Comparison of ENCODE assay signal across 36 cellular contexts in the genomic region with DNA sequence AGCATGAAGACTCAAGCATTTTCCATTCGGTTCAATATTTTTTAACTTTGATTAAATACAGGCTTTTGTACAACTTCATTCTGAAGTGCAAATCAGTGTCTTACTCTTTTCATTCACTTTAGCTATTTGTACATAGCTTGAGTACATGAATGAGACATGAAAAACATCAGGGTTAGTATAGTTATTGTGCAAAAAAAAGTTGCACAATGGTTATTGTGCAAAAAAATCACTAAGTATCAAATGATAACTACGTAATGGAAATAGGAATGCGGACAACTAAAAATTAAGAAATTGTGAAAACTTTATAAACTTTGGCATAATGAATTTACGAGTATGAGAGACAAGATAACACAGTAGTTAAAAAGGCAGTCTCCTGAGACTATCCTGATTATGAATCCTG.
"Had no signal": no experiment of that assay in that cellular context is flagged by ENCODE, and none has a peak within 500 bp of the region (broad histone marks: within the 10 kb centered on the region; RNA-seq: fewer than 3 reads in every experiment).

No MANE protein-coding gene starts in this region.

- ATAC-seq: activated CD8-positive, alpha-beta T cell treated with anti-CD3 and anti-CD28 coated beads for 36 hours; activated naive CD8-positive, alpha-beta T cell treated with anti-CD3 and anti-CD28 coated beads, Interleukin-2, amount 50 U/mL, for 24 hours; activated T-cell treated with anti-CD3 and anti-CD28 coated beads, Interleukin-2, amount 50 U/mL, for 4 hours; activated T-cell treated with anti-CD3 and anti-CD28 coated beads, Interleukin-2, amount 50 U/mL, for 72 hours; activated T-helper 17 cell treated with anti-CD3 and anti-CD28 coated beads, Interleukin-2, amount 50 U/mL, for 72 hours; body of pancreas had no signal

- H3K4me1 ChIP-seq: body of pancreas, breast epithelium had no signal

- H3K9me3 ChIP-seq: body of pancreas, breast epithelium had no signal

- H3K36me3 ChIP-seq: brain microvascular endothelial cell, breast epithelium had no signal

- DNase-seq: activated B cell treated with CpG ODN at 0.5 μM for 24 hours; activated CD4-positive, alpha-beta memory T cell treated with anti-CD3 and anti-CD28 coated beads for 36 hours; activated CD4-positive, alpha-beta T cell treated with anti-CD3 and anti-CD28 coated beads for 4 hours; activated CD4-positive, alpha-beta T cell treated with anti-CD3 and anti-CD28 coated beads, Interleukin-2, amount 10 ng/mL, durations not matched to agents 24 days and 14 days; activated CD4-positive, alpha-beta T cell treated with anti-CD3 and anti-CD28 coated beads, Interleukin-2, amount 50 U/mL, for 1 hour; activated CD4-positive, alpha-beta T cell treated with anti-CD3 and anti-CD28 coated beads, Interleukin-2, amount 50 U/mL, for 4 hours; activated CD4-positive, CD25-positive, alpha-beta regulatory T cell treated with anti-CD3 and anti-CD28 coated beads, Interleukin-2, amount 50 U/mL, for 72 hours; activated CD8-positive, alpha-beta memory T cell treated with anti-CD3 and anti-CD28 coated beads, Interleukin-2, amount 50 U/mL, for 4 hours; activated CD8-positive, alpha-beta T cell treated with anti-CD3 and anti-CD28 coated beads for 36 hours; activated effector memory CD4-positive, alpha-beta T cell treated with anti-CD3 and anti-CD28 coated beads, Interleukin-2, amount 50 U/mL, for 16 hours; activated naive CD4-positive, alpha-beta T cell treated with anti-CD3 and anti-CD28 coated beads, Interleukin-2, amount 10 ng/mL, durations not matched to agents 7 days and 5 days; activated naive CD4-positive, alpha-beta T cell treated with Interleukin-2 at 50 U/mL for 16 hours; activated naive CD8-positive, alpha-beta T cell treated with anti-CD3 and anti-CD28 coated beads, Interleukin-2, amount 10 ng/mL, durations not matched to agents 7 days and 5 days; activated naive CD8-positive, alpha-beta T cell treated with anti-CD3 and anti-CD28 coated beads, Interleukin-2, amount 50 U/mL, for 24 hours; activated T-cell treated with anti-CD3 and anti-CD28 coated beads for 4 hours; activated T-cell treated with anti-CD3 and anti-CD28 coated beads, Interleukin-2, amount 50 U/mL, for 1 hour; activated T-cell treated with anti-CD3 and anti-CD28 coated beads, Interleukin-2, amount 50 U/mL, for 4 hours; activated T-cell treated with anti-CD3 and anti-CD28 coated beads, Interleukin-2, amount 50 U/mL, for 72 hours; amniotic stem cell; aorta; body of pancreas; brain microvascular endothelial cell; central memory CD4-positive, alpha-beta T cell; T-helper 1 cell; T-helper 2 cell; T-helper 9 cell had no signal

- H3K4me3 Mint-ChIP-seq: activated B cell treated with CpG ODN at 0.5 μM for 24 hours; activated CD4-positive, alpha-beta memory T cell treated with anti-CD3 and anti-CD28 coated beads for 36 hours; activated CD4-positive, alpha-beta T cell treated with anti-CD3 and anti-CD28 coated beads, Interleukin-2, amount 10 ng/mL, durations not matched to agents 24 days and 14 days; activated CD8-positive, alpha-beta T cell treated with anti-CD3 and anti-CD28 coated beads for 36 hours; activated naive CD4-positive, alpha-beta T cell treated with anti-CD3 and anti-CD28 coated beads, Interleukin-2, amount 10 ng/mL, durations not matched to agents 7 days and 5 days; activated naive CD4-positive, alpha-beta T cell treated with anti-CD3 and anti-CD28 coated beads, Interleukin-2, amount 50 U/mL, for 24 hours; activated naive CD8-positive, alpha-beta T cell; activated naive CD8-positive, alpha-beta T cell treated with anti-CD3 and anti-CD28 coated beads, Interleukin-2, amount 10 ng/mL, durations not matched to agents 7 days and 5 days; activated naive CD8-positive, alpha-beta T cell treated with anti-CD3 and anti-CD28 coated beads, Interleukin-2, amount 50 U/mL, for 24 hours; activated T-cell treated with anti-CD3 and anti-CD28 coated beads, Interleukin-2, amount 50 U/mL, for 4 hours; activated T-cell treated with anti-CD3 and anti-CD28 coated beads, Interleukin-2, amount 50 U/mL, for 72 hours; activated T-helper 1 cell treated with anti-CD3 and anti-CD28 coated beads, Interleukin-12 subunit alpha, Interleukin-12 subunit beta, Interleukin-2, Interleukin-4 antibody, amounts not matched to agents 30 ng/mL and 10 ng/mL and 1 ng/mL, durations not matched to agents 14 hours and 24 hours and 36 hours; activated T-helper 17 cell treated with anti-CD3 and anti-CD28 coated beads, Interleukin-2, amount 50 U/mL, for 72 hours; T-helper 1 cell treated with Interleukin-12 subunit alpha and Interleukin-12 subunit beta and Interleukin-4 antibody, amounts not matched to agents 30 μg/mL and 1 μg/mL, for 36 hours; T-helper 2 cell treated with Interferon-gamma antibody and Interleukin-4, amounts not matched to agents 5 μg/mL and 100 μg/mL, for 36 hours had no signal

- H3K4me3 ChIP-seq: body of pancreas, breast epithelium had no signal

- H3K27me3 ChIP-seq: body of pancreas, brain microvascular endothelial cell, breast epithelium had no signal

- H3K27ac Mint-ChIP-seq: activated B cell treated with CpG ODN at 0.5 μM for 24 hours; activated CD4-positive, alpha-beta memory T cell treated with anti-CD3 and anti-CD28 coated beads for 36 hours; activated CD4-positive, alpha-beta T cell treated with anti-CD3 and anti-CD28 coated beads, Interleukin-2, amount 10 ng/mL, durations not matched to agents 24 days and 14 days; activated CD8-positive, alpha-beta T cell treated with anti-CD3 and anti-CD28 coated beads for 36 hours; activated naive CD4-positive, alpha-beta T cell treated with anti-CD3 and anti-CD28 coated beads, Interleukin-2, amount 10 ng/mL, durations not matched to agents 7 days and 5 days; activated naive CD4-positive, alpha-beta T cell treated with anti-CD3 and anti-CD28 coated beads, Interleukin-2, amount 50 U/mL, for 24 hours; activated naive CD8-positive, alpha-beta T cell; activated naive CD8-positive, alpha-beta T cell treated with anti-CD3 and anti-CD28 coated beads, Interleukin-2, amount 10 ng/mL, durations not matched to agents 7 days and 5 days; activated naive CD8-positive, alpha-beta T cell treated with anti-CD3 and anti-CD28 coated beads, Interleukin-2, amount 50 U/mL, for 24 hours; activated T-cell treated with anti-CD3 and anti-CD28 coated beads, Interleukin-2, amount 50 U/mL, for 72 hours; activated T-helper 1 cell treated with anti-CD3 and anti-CD28 coated beads, Interleukin-12 subunit alpha, Interleukin-12 subunit beta, Interleukin-2, Interleukin-4 antibody, amounts not matched to agents 30 ng/mL and 10 ng/mL and 1 ng/mL, durations not matched to agents 14 hours and 24 hours and 36 hours; activated T-helper 17 cell treated with anti-CD3 and anti-CD28 coated beads, Interleukin-2, amount 50 U/mL, for 72 hours; T-helper 1 cell treated with Interleukin-12 subunit alpha and Interleukin-12 subunit beta and Interleukin-4 antibody, amounts not matched to agents 30 μg/mL and 1 μg/mL, for 36 hours; T-helper 2 cell treated with Interferon-gamma antibody and Interleukin-4, amounts not matched to agents 5 μg/mL and 100 μg/mL, for 36 hours had no signal

- H3K27ac ChIP-seq: body of pancreas, brain microvascular endothelial cell, breast epithelium, VCaP had no signal

- H3K9me3 Mint-ChIP-seq: activated B cell treated with CpG ODN at 0.5 μM for 24 hours; activated CD4-positive, alpha-beta memory T cell treated with anti-CD3 and anti-CD28 coated beads for 36 hours; activated naive CD4-positive, alpha-beta T cell treated with anti-CD3 and anti-CD28 coated beads, Interleukin-2, amount 10 ng/mL, durations not matched to agents 7 days and 5 days; activated naive CD8-positive, alpha-beta T cell treated with anti-CD3 and anti-CD28 coated beads, Interleukin-2, amount 10 ng/mL, durations not matched to agents 7 days and 5 days; activated naive CD8-positive, alpha-beta T cell treated with anti-CD3 and anti-CD28 coated beads, Interleukin-2, amount 50 U/mL, for 24 hours; activated T-cell treated with anti-CD3 and anti-CD28 coated beads, Interleukin-2, amount 50 U/mL, for 4 hours; activated T-helper 1 cell treated with anti-CD3 and anti-CD28 coated beads, Interleukin-12 subunit alpha, Interleukin-12 subunit beta, Interleukin-2, Interleukin-4 antibody, amounts not matched to agents 30 ng/mL and 10 ng/mL and 1 ng/mL, durations not matched to agents 14 hours and 24 hours and 36 hours; activated T-helper 17 cell treated with anti-CD3 and anti-CD28 coated beads, Interleukin-2, amount 50 U/mL, for 72 hours; T-helper 1 cell treated with Interleukin-12 subunit alpha and Interleukin-12 subunit beta and Interleukin-4 antibody, amounts not matched to agents 30 μg/mL and 1 μg/mL, for 36 hours; T-helper 2 cell treated with Interferon-gamma antibody and Interleukin-4, amounts not matched to agents 5 μg/mL and 100 μg/mL, for 36 hours had no signal

- H3K4me1 Mint-ChIP-seq: activated B cell treated with CpG ODN at 0.5 μM for 24 hours; activated CD4-positive, alpha-beta T cell treated with anti-CD3 and anti-CD28 coated beads, Interleukin-2, amount 10 ng/mL, durations not matched to agents 24 days and 14 days; activated naive CD4-positive, alpha-beta T cell treated with anti-CD3 and anti-CD28 coated beads, Interleukin-2, amount 10 ng/mL, durations not matched to agents 7 days and 5 days; activated naive CD4-positive, alpha-beta T cell treated with anti-CD3 and anti-CD28 coated beads, Interleukin-2, amount 50 U/mL, for 24 hours; activated naive CD8-positive, alpha-beta T cell treated with anti-CD3 and anti-CD28 coated beads, Interleukin-2, amount 10 ng/mL, durations not matched to agents 7 days and 5 days; activated naive CD8-positive, alpha-beta T cell treated with anti-CD3 and anti-CD28 coated beads, Interleukin-2, amount 50 U/mL, for 24 hours; activated T-helper 17 cell treated with anti-CD3 and anti-CD28 coated beads, Interleukin-2, amount 50 U/mL, for 72 hours had no signal

- H3K27me3 Mint-ChIP-seq: activated CD4-positive, alpha-beta T cell treated with anti-CD3 and anti-CD28 coated beads, Interleukin-2, amount 10 ng/mL, durations not matched to agents 24 days and 14 days; activated naive CD8-positive, alpha-beta T cell treated with anti-CD3 and anti-CD28 coated beads, Interleukin-2, amount 10 ng/mL, durations not matched to agents 7 days and 5 days had no signal

- FAIRE-seq: astrocyte, TTC549 had no signal

- H3K36me3 Mint-ChIP-seq: activated CD4-positive, alpha-beta memory T cell treated with anti-CD3 and anti-CD28 coated beads for 36 hours; activated naive CD4-positive, alpha-beta T cell treated with anti-CD3 and anti-CD28 coated beads, Interleukin-2, amount 10 ng/mL, durations not matched to agents 7 days and 5 days; activated naive CD4-positive, alpha-beta T cell treated with anti-CD3 and anti-CD28 coated beads, Interleukin-2, amount 50 U/mL, for 24 hours; activated naive CD8-positive, alpha-beta T cell; activated naive CD8-positive, alpha-beta T cell treated with anti-CD3 and anti-CD28 coated beads, Interleukin-2, amount 10 ng/mL, durations not matched to agents 7 days and 5 days had no signal
